ENCODE assay signal across 14 cellular contexts in genomic region chr12:26970136-26970535, GRCh38. TPM values are rescaled to one million over a fixed set of nuclear protein-coding genes. Genes with fewer than 3 reads are reported as not detected.
DNase-seq lines count a peak whose midpoint lies in the region; ATAC-seq and TF ChIP-seq lines count a peak whose summit lies in the region.
"Had no signal": no experiment of that assay in that cellular context is flagged by ENCODE, and none has a peak within 500 bp of the region (broad histone marks: within the 10 kb centered on the region; RNA-seq: fewer than 3 reads in every experiment).

No MANE protein-coding gene starts in this region.

- H3K27me3 ChIP-seq in psoas muscle (ENCODE audit: insufficient read depth in 3 of 3, low read length in 2 of 3): no peaks in the 10 kb centered on the region
- H3K27me3 ChIP-seq: BLaER1 treated with 17β-estradiol and CSF1 and Interleukin-3, amounts not matched to agents 10 nM and 100 nM had no signal

- no peaks in the 10 kb centered on the region for H3K9me3 Mint-ChIP-seq in natural killer cell
- no peaks in the 10 kb centered on the region for H3K9me3 Mint-ChIP-seq in natural killer cell treated with Interleukin-12 subunit alpha and Interleukin-12 subunit beta and Interleukin-15 and Interleukin-18, amount 100 ng/mL, for 72 hours

- no peak overlapping the region for H3K4me3 Mint-ChIP-seq in natural killer cell
- no peak overlapping the region for H3K4me3 Mint-ChIP-seq in natural killer cell treated with Interleukin-12 subunit alpha and Interleukin-12 subunit beta and Interleukin-15 and Interleukin-18, amount 100 ng/mL, for 72 hours
- H3K4me3 Mint-ChIP-seq in T-helper 17 cell: no peak overlapping the region

- intact Hi-C loops in natural killer cell (cut with micrococcal nuclease): no loop called here
- intact Hi-C loops in sciatic nerve (cut with DNase I): no loop called here
- intact Hi-C loops in psoas muscle (cut with DNase I): no loop called here

- TF ChIP-seq CTCF in natural killer cell (IDR thresholded peaks at IDR 0.05): no peak
- TF ChIP-seq CTCF in HEK293 (tag by site-specific recombination; IDR thresholded peaks at IDR 0.05): no peak
- no peak for TF ChIP-seq CTCF in psoas muscle (IDR thresholded peaks at IDR 0.05)

- DNase-seq in natural killer cell (no peak), T-helper 17 cell (no peak), putamen (ENCODE audit: low spot score) (no peak), sciatic nerve (ENCODE audit: low spot score) (no peak), psoas muscle (no peak), NCI-H2081 (lab: John Stamatoyannopoulos, UW) (no peak)
- no peak for DNase-seq in natural killer cell treated with Interleukin-12 subunit alpha and Interleukin-12 subunit beta and Interleukin-15 and Interleukin-18, amount 100 ng/mL, for 72 hours (ENCODE audit: low spot score)
- DNase-seq: 8988T, AML-193, DMS53, GF-D8 had no signal

- ATAC-seq in natural killer cell (no peak), T-helper 17 cell (no peak), sciatic nerve (no peak), psoas muscle (no peak)
- ATAC-seq in natural killer cell treated with Interleukin-12 subunit alpha and Interleukin-12 subunit beta and Interleukin-15 and Interleukin-18, amount 100 ng/mL, for 72 hours: no peak
- ATAC-seq: HCT116 had no signal

- no peak overlapping the region for H3K4me3 ChIP-seq in HEK293 (ENCODE audit: low read depth, low read length)
- no peak overlapping the region for H3K4me3 ChIP-seq in psoas muscle
- H3K4me3 ChIP-seq: BLaER1 treated with 17β-estradiol and CSF1 and Interleukin-3, amounts not matched to agents 10 nM and 100 nM had no signal

- H3K36me3 ChIP-seq in HEK293 (ENCODE audit: control insufficient read depth in 2 of 2, insufficient read depth in 1 of 2, low read length in 2 of 2): peaks cover 22 to 53% of the 10 kb centered on the region in 2 experiments
- H3K36me3 ChIP-seq in psoas muscle (ENCODE audit: insufficient read depth in 1 of 2, low read depth in 1 of 2): peaks cover 0 to 84% of the 10 kb centered on the region in 2 donors

- H3K9me3 ChIP-seq in HEK293 (ENCODE audit: control insufficient read depth, insufficient read depth, low read depth, low read length) (no peaks in the 10 kb centered on the region), T-helper 17 cell (ENCODE audit: control insufficient read depth, low read length, poor library complexity, severe bottlenecking) (no peaks in the 10 kb centered on the region), psoas muscle (no peaks in the 10 kb centered on the region)
- H3K9me3 ChIP-seq: BLaER1 treated with 17β-estradiol and CSF1 and Interleukin-3, amounts not matched to agents 10 nM and 100 nM had no signal

- CTCF ChIA-PET in HEK293 (lab: Yijun Ruan, JAX): no interaction called here

- H3K4me1 ChIP-seq in HEK293 (ENCODE audit: control insufficient read depth, insufficient read depth, low read length) (no peaks in the 10 kb centered on the region), psoas muscle (no peaks in the 10 kb centered on the region)
- H3K4me1 ChIP-seq: BLaER1 treated with 17β-estradiol and CSF1 and Interleukin-3, amounts not matched to agents 10 nM and 100 nM had no signal

- 96 to 97% (median 97%) methylated on average over 2 of the region's 2 CpGs for WGBS in psoas muscle, 3 donors

- H3K36me3 Mint-ChIP-seq in natural killer cell (peaks cover 15% of the 10 kb centered on the region), T-helper 17 cell (ENCODE audit: low read depth) (peaks cover 11% of the 10 kb centered on the region)
- H3K36me3 Mint-ChIP-seq in natural killer cell treated with Interleukin-12 subunit alpha and Interleukin-12 subunit beta and Interleukin-15 and Interleukin-18, amount 100 ng/mL, for 72 hours: peaks cover 15% of the 10 kb centered on the region

- H3K27me3 Mint-ChIP-seq in natural killer cell (ENCODE audit: low read depth in 2 of 2) (no peaks in the 10 kb centered on the region), T-helper 17 cell (no peaks in the 10 kb centered on the region)
- H3K27me3 Mint-ChIP-seq in natural killer cell treated with Interleukin-12 subunit alpha and Interleukin-12 subunit beta and Interleukin-15 and Interleukin-18, amount 100 ng/mL, for 72 hours: no peaks in the 10 kb centered on the region

- peak overlapping the region; percentile 17 to 81 for H3K27ac Mint-ChIP-seq in natural killer cell
- no peak overlapping the region for H3K27ac Mint-ChIP-seq in natural killer cell treated with Interleukin-12 subunit alpha and Interleukin-12 subunit beta and Interleukin-15 and Interleukin-18, amount 100 ng/mL, for 72 hours
- peak overlapping the region; percentile 85 for H3K27ac Mint-ChIP-seq in T-helper 17 cell

- POLR2A ChIA-PET in HEK293 (lab: Yijun Ruan, JAX): no interaction called here

- H3K4me1 Mint-ChIP-seq in natural killer cell: peaks cover 15 to 17% of the 10 kb centered on the region in 2 donors
- peaks cover 7 to 10% of the 10 kb centered on the region in 2 donors for H3K4me1 Mint-ChIP-seq in natural killer cell treated with Interleukin-12 subunit alpha and Interleukin-12 subunit beta and Interleukin-15 and Interleukin-18, amount 100 ng/mL, for 72 hours (ENCODE audit: low read depth in 2 of 2)
- H3K4me1 Mint-ChIP-seq in T-helper 17 cell: peaks cover 5% of the 10 kb centered on the region

- no peak overlapping the region for H3K27ac ChIP-seq in HEK293 (ENCODE audit: extremely low read depth, low read depth, low read length)
- no peak overlapping the region for H3K27ac ChIP-seq in psoas muscle
- H3K27ac ChIP-seq: BLaER1 treated with 17β-estradiol and CSF1 and Interleukin-3, amounts not matched to agents 10 nM and 100 nM had no signal

TF ChIP-seq in HEK293, 187 proteins besides CTCF, POLR2A, EP300 and RAD21:
- TF ChIP-seq ZNF548 (tag by site-specific recombination; IDR thresholded peaks at IDR 0.05) (peak; percentile 92), SCRT1 (tag by site-specific recombination; IDR thresholded peaks at IDR 0.05; ENCODE audit: borderline replicate concordance) (no peak)
TF ChIP-seq in HEK293: peak in this region for 1.

RNA-seq across cellular contexts. Expression of gene FGFR1OP2, which starts 31.9 kb away (rescaled TPM):
- total RNA-seq in natural killer cell (10 to 100 TPM; 43.3 to 59.9 (median 45.3) TPM), T-helper 17 cell (10 to 100 TPM; 50.8 to 56.1 TPM), sciatic nerve (81.9 TPM), psoas muscle (10 to 100 TPM; 26.0 to 31.3 (median 28.4) TPM)
- total RNA-seq in natural killer cell treated with Interleukin-12 subunit alpha and Interleukin-12 subunit beta and Interleukin-15 and Interleukin-18, amount 100 ng/mL, for 72 hours: 10 to 100 TPM; 55.6 to 68.5 TPM
- 10 to 100 TPM; 18.0 to 40.5 (median 20.7) TPM for polyA plus RNA-seq in psoas muscle

RNA-seq across cellular contexts. Expression of gene INTS13, which starts 32.4 kb away (rescaled TPM):
- 10 to 100 TPM; 17.5 to 20.8 (median 19.8) TPM for total RNA-seq in natural killer cell
- 10 to 100 TPM; 36.7 to 52.5 TPM for total RNA-seq in natural killer cell treated with Interleukin-12 subunit alpha and Interleukin-12 subunit beta and Interleukin-15 and Interleukin-18, amount 100 ng/mL, for 72 hours
- total RNA-seq in T-helper 17 cell: 10 to 100 TPM; 21.2 to 24.7 TPM
- 13.9 TPM for total RNA-seq in sciatic nerve
- 10 to 100 TPM; 21.3 to 29.6 (median 23.7) TPM for total RNA-seq in psoas muscle
- 10 to 100 TPM; 21.0 to 35.4 (median 24.6) TPM for polyA plus RNA-seq in psoas muscle

RNA-seq across cellular contexts. Expression of gene TM7SF3, which starts 44.0 kb away (rescaled TPM):
- total RNA-seq in natural killer cell (10 to 100 TPM; 32.1 to 48.4 (median 42.6) TPM), T-helper 17 cell (10 to 100 TPM; 22.5 to 24.3 TPM), sciatic nerve (58.9 TPM), psoas muscle (10 to 100 TPM in 2 of 4 donors, 1 to 10 TPM in 2; 6.0 to 16.5 (median 10.2) TPM)
- total RNA-seq in natural killer cell treated with Interleukin-12 subunit alpha and Interleukin-12 subunit beta and Interleukin-15 and Interleukin-18, amount 100 ng/mL, for 72 hours: 10 to 100 TPM; 36.4 to 42.2 TPM
- 10 to 100 TPM; 10.4 to 13.1 (median 12.7) TPM for polyA plus RNA-seq in psoas muscle

RNA-seq across cellular contexts. Expression of gene MED21, which starts 52.2 kb away (rescaled TPM):
- 10 to 100 TPM; 82.7 to 95.9 (median 93.8) TPM for total RNA-seq in natural killer cell
- 10 to 100 TPM; 31.6 to 35.5 TPM for total RNA-seq in natural killer cell treated with Interleukin-12 subunit alpha and Interleukin-12 subunit beta and Interleukin-15 and Interleukin-18, amount 100 ng/mL, for 72 hours
- total RNA-seq in T-helper 17 cell: 10 to 100 TPM; 75.8 to 79.7 TPM
- total RNA-seq in sciatic nerve: 67.7 TPM
- total RNA-seq in psoas muscle: 10 to 100 TPM; 40.1 to 52.6 (median 44.2) TPM
- polyA plus RNA-seq in psoas muscle: 10 to 100 TPM; 20.2 to 53.1 (median 36.9) TPM

Comparison
In these comparisons a context has a peak if more than half of its experiments do, and no peak if none do; other contexts are left out.
1. H3K27ac Mint-ChIP-seq: peak in natural killer cell (2 of 2) and T-helper 17 cell (single experiment); none in natural killer cell treated with Interleukin-12 subunit alpha and Interleukin-12 subunit beta and Interleukin-15 and Interleukin-18, amount 100 ng/mL, for 72 hours (0 of 2).